11 cellular contexts compared by ENCODE assay signal in genomic region chr9:115650768-115651167, GRCh38.
DNase-seq lines count a peak whose midpoint lies in the region; ATAC-seq, FAIRE-seq and TF ChIP-seq lines count a peak whose summit lies in the region.
"Had no signal": no experiment of that assay in that cellular context is flagged by ENCODE, and none has a peak within 500 bp of the region (broad histone marks: within the 10 kb centered on the region; RNA-seq: fewer than 3 reads in every experiment).

No MANE protein-coding gene starts in this region.

- no peak overlapping the region for H3K27ac Mint-ChIP-seq in activated T-helper 1 cell treated with anti-CD3 and anti-CD28 coated beads, Interleukin-12 subunit alpha, Interleukin-12 subunit beta, Interleukin-2, Interleukin-4 antibody, amounts not matched to agents 30 ng/mL and 10 ng/mL and 1 ng/mL, durations not matched to agents 14 hours and 24 hours and 36 hours
- H3K27ac Mint-ChIP-seq: T-helper 1 cell treated with Interleukin-12 subunit alpha and Interleukin-12 subunit beta and Interleukin-4 antibody, amounts not matched to agents 30 μg/mL and 1 μg/mL, for 36 hours had no signal

- no peaks in the 10 kb centered on the region for H3K27me3 ChIP-seq in thoracic aorta (replicated peaks; ENCODE audit: insufficient read depth)
- H3K27me3 ChIP-seq in small intestine (ENCODE audit: control insufficient read depth in 2 of 2, insufficient read depth in 2 of 2, low read length in 2 of 2) = no peaks in the 10 kb centered on the region

- in situ Hi-C loops in astrocyte of the cerebellum (cut with HindIII; ENCODE audit: low sequenced_read_pairs) = no loop called here

- H3K4me1 ChIP-seq in thoracic aorta (ENCODE audit: control insufficient read depth in 1 of 2, low read depth in 2 of 2) = peaks cover 14 to 33% of the 10 kb centered on the region in 2 donors
- no peaks in the 10 kb centered on the region for H3K4me1 ChIP-seq in small intestine (ENCODE audit: control insufficient read depth in 2 of 2, insufficient read depth in 1 of 2, low read depth in 1 of 2, low read length in 1 of 2)

- no peak for TF ChIP-seq CTCF in astrocyte of the cerebellum (IDR thresholded peaks at IDR 0.05; ENCODE audit: low read depth, low read length, missing control alignments)
- TF ChIP-seq CTCF in thoracic aorta (IDR thresholded peaks at IDR 0.05) = no peak

- H3K9me3 Mint-ChIP-seq in activated T-helper 1 cell treated with anti-CD3 and anti-CD28 coated beads, Interleukin-12 subunit alpha, Interleukin-12 subunit beta, Interleukin-2, Interleukin-4 antibody, amounts not matched to agents 30 ng/mL and 10 ng/mL and 1 ng/mL, durations not matched to agents 14 hours and 24 hours and 36 hours = no peaks in the 10 kb centered on the region
- H3K9me3 Mint-ChIP-seq: T-helper 1 cell treated with Interleukin-12 subunit alpha and Interleukin-12 subunit beta and Interleukin-4 antibody, amounts not matched to agents 30 μg/mL and 1 μg/mL, for 36 hours had no signal

- H3K27me3 Mint-ChIP-seq in activated T-helper 1 cell treated with anti-CD3 and anti-CD28 coated beads, Interleukin-12 subunit alpha, Interleukin-12 subunit beta, Interleukin-2, Interleukin-4 antibody, amounts not matched to agents 30 ng/mL and 10 ng/mL and 1 ng/mL, durations not matched to agents 14 hours and 24 hours and 36 hours (ENCODE audit: insufficient read depth) = no peaks in the 10 kb centered on the region

- no peaks in the 10 kb centered on the region for H3K36me3 Mint-ChIP-seq in activated T-helper 1 cell treated with anti-CD3 and anti-CD28 coated beads, Interleukin-12 subunit alpha, Interleukin-12 subunit beta, Interleukin-2, Interleukin-4 antibody, amounts not matched to agents 30 ng/mL and 10 ng/mL and 1 ng/mL, durations not matched to agents 14 hours and 24 hours and 36 hours (ENCODE audit: low read depth)

- no peak overlapping the region for H3K4me3 ChIP-seq in astrocyte of the cerebellum (ENCODE audit: low read depth, low read length)
- H3K4me3 ChIP-seq in thoracic aorta = no peak overlapping the region
- no peak overlapping the region for H3K4me3 ChIP-seq in small intestine (ENCODE audit: low read depth in 1 of 2, low read length in 2 of 2)

- H3K27ac ChIP-seq in thoracic aorta (peak overlapping the region; percentile 88 to 95), small intestine (ENCODE audit: low read depth in 1 of 2, low read length in 1 of 2) (peak overlapping the region in 1 of 2 donors; percentile 66)
- H3K27ac ChIP-seq: KMS-11 had no signal

- ATAC-seq in thoracic aorta (ENCODE audit: insufficient number of reproducible peaks, low FRiP score, low read depth) (no peak), GM19035 (IDR thresholded peaks at IDR 0.05; ENCODE audit: unreplicated experiment) (no peak)

- H3K36me3 ChIP-seq in thoracic aorta = no peaks in the 10 kb centered on the region
- no peaks in the 10 kb centered on the region for H3K36me3 ChIP-seq in small intestine (ENCODE audit: control insufficient read depth in 2 of 2, insufficient read depth in 2 of 2, low read length in 2 of 2)

- no peaks in the 10 kb centered on the region for H3K4me1 Mint-ChIP-seq in activated T-helper 1 cell treated with anti-CD3 and anti-CD28 coated beads, Interleukin-12 subunit alpha, Interleukin-12 subunit beta, Interleukin-2, Interleukin-4 antibody, amounts not matched to agents 30 ng/mL and 10 ng/mL and 1 ng/mL, durations not matched to agents 14 hours and 24 hours and 36 hours (ENCODE audit: low read depth)

- DNase-seq in GM04504 (ENCODE audit: low read depth) (peak; percentile 90), astrocyte of the cerebellum (ENCODE audit: low read depth) (peak; percentile 78), iris pigment epithelial cell (ENCODE audit: low read depth) (peak; percentile 94), thoracic aorta (ENCODE audit: low spot score) (no peak), NCI-H2029 treated with DMSO at 0.1 percent for 48 hours (lab: John Stamatoyannopoulos, UW) (no peak), small intestine (no peak)
- no peak for DNase-seq in activated T-helper 1 cell treated with anti-CD3 and anti-CD28 coated beads, Interleukin-12 subunit alpha, Interleukin-12 subunit beta, Interleukin-2, Interleukin-4 antibody, amounts not matched to agents 30 ng/mL and 10 ng/mL and 1 ng/mL, durations not matched to agents 14 hours and 24 hours and 36 hours (ENCODE audit: low spot score)

- intact Hi-C loops in activated T-helper 1 cell treated with anti-CD3 and anti-CD28 coated beads, Interleukin-12 subunit alpha, Interleukin-12 subunit beta, Interleukin-2, Interleukin-4 antibody, amounts not matched to agents 30 ng/mL and 10 ng/mL and 1 ng/mL, durations not matched to agents 14 hours and 24 hours and 36 hours (cut with micrococcal nuclease) = no loop called here

- H3K9me3 ChIP-seq in thoracic aorta (no peaks in the 10 kb centered on the region), small intestine (ENCODE audit: control insufficient read depth, low read depth) (no peaks in the 10 kb centered on the region)

- FAIRE-seq in small intestine (lab: Jason Lieb, UNC) = no peak
- FAIRE-seq: GM12891 had no signal

- H3K4me3 Mint-ChIP-seq in activated T-helper 1 cell treated with anti-CD3 and anti-CD28 coated beads, Interleukin-12 subunit alpha, Interleukin-12 subunit beta, Interleukin-2, Interleukin-4 antibody, amounts not matched to agents 30 ng/mL and 10 ng/mL and 1 ng/mL, durations not matched to agents 14 hours and 24 hours and 36 hours = no peak overlapping the region
- H3K4me3 Mint-ChIP-seq: T-helper 1 cell treated with Interleukin-12 subunit alpha and Interleukin-12 subunit beta and Interleukin-4 antibody, amounts not matched to agents 30 μg/mL and 1 μg/mL, for 36 hours had no signal

Comparison
In these comparisons a context has a peak if more than half of its experiments do, and no peak if none do; other contexts are left out.
1. DNase-seq: peak in GM04504 (single experiment), astrocyte of the cerebellum (single experiment) and iris pigment epithelial cell (single experiment); none in thoracic aorta (single experiment), NCI-H2029 treated with DMSO at 0.1 percent for 48 hours (single experiment), small intestine (single experiment) and activated T-helper 1 cell treated with anti-CD3 and anti-CD28 coated beads, Interleukin-12 subunit alpha, Interleukin-12 subunit beta, Interleukin-2, Interleukin-4 antibody, amounts not matched to agents 30 ng/mL and 10 ng/mL and 1 ng/mL, durations not matched to agents 14 hours and 24 hours and 36 hours (single experiment).